Comparison of ENCODE assay signal across 8 cellular contexts in genomic region chr1:175600721-175601440, GRCh38.
A peak's percentile ranks its signal among the peaks of the same experiment; 100 is the strongest.
DNase-seq lines count a peak whose midpoint lies in the region; ATAC-seq, FAIRE-seq and TF ChIP-seq lines count a peak whose summit lies in the region.

No MANE protein-coding gene starts in this region.

- H3K4me3 ChIP-seq in GM12878 (peak overlapping the region; percentile 35; the same call in 1 of the 2 replicates), uterus (no peak overlapping the region)

- H3K9me3 ChIP-seq in GM12878 (replicated peaks; ENCODE audit: control insufficient read depth, insufficient read depth, low read length) (no peaks in the 10 kb centered on the region), uterus (no peaks in the 10 kb centered on the region)

- H3K9me3 Mint-ChIP-seq in type B pancreatic cell = no peaks in the 10 kb centered on the region

- no peak overlapping the region for H2AFZ ChIP-seq in GM12878 (ENCODE audit: control insufficient read depth, low read depth, low read length)

- ATAC-seq in GM18867 (IDR thresholded peaks at IDR 0.05; ENCODE audit: unreplicated experiment) = peak; percentile 85
- ATAC-seq in GM21825 (IDR thresholded peaks at IDR 0.05; ENCODE audit: unreplicated experiment) = peak; percentile 83
- peak; percentile 80 for ATAC-seq in HG03521 (IDR thresholded peaks at IDR 0.05; ENCODE audit: unreplicated experiment)
- ATAC-seq in GM12878 = peak; percentile 85

- H3K4me1 ChIP-seq in GM12878 (ENCODE audit: control insufficient read depth, insufficient read depth, low read length) = peaks cover 42% of the 10 kb centered on the region
- H3K4me1 ChIP-seq in uterus = no peaks in the 10 kb centered on the region

- peaks cover 73% of the 10 kb centered on the region for H3K27me3 Mint-ChIP-seq in type B pancreatic cell

- RAD21 ChIA-PET in GM12878 (lab: Charles Lee; ENCODE audit: unreplicated experiment) = no interaction called here

- no peak for TF ChIP-seq POLR2A in GM12878 (IDR thresholded peaks at IDR 0.05; ENCODE audit: low read depth, low read length)
- TF ChIP-seq POLR2A in uterus (IDR thresholded peaks at IDR 0.05) = no peak

- H3K36me3 ChIP-seq in GM12878 (ENCODE audit: control insufficient read depth in 2 of 2, insufficient read depth in 2 of 2, low read length in 1 of 2) = no peaks in the 10 kb centered on the region
- no peaks in the 10 kb centered on the region for H3K36me3 ChIP-seq in uterus

- FAIRE-seq in GM12878 (lab: Jason Lieb, UNC) = peak; percentile 83

- H3K27me3 ChIP-seq in GM12878 (replicated peaks in 1 of 2; ENCODE audit: control insufficient read depth in 2 of 2, insufficient read depth in 2 of 2, low read length in 1 of 2) = no peaks in the 10 kb centered on the region
- peaks cover 0 to 7% of the 10 kb centered on the region in 2 donors for H3K27me3 ChIP-seq in uterus

- peak; percentile 45 for DNase-seq in GM12878 (ENCODE audit: low read depth, low spot score)
- DNase-seq in AG20443 (ENCODE audit: low spot score) = no peak
- DNase-seq in GOT3 (lab: John Stamatoyannopoulos, UW) = no peak
- DNase-seq in uterus = no peak
- no peak for DNase-seq in type B pancreatic cell (ENCODE audit: extremely low spot score, unreplicated experiment)

- no peak for TF ChIP-seq EP300 in GM12878 (IDR thresholded peaks at IDR 0.05; ENCODE audit: borderline replicate concordance in 1 of 2, control insufficient read depth in 1 of 2, low read depth in 2 of 2, low read length in 2 of 2)

- no peak overlapping the region for H3K27ac Mint-ChIP-seq in type B pancreatic cell

- H3K9ac ChIP-seq in GM12878 (ENCODE audit: control insufficient read depth, insufficient read depth, low read length) = no peak overlapping the region

- WGBS in GM12878 (ENCODE audit: insufficient coverage, insufficient replicate concordance, low lambda C conversion rate, missing lambda C conversion rate) = under 1% methylated on average over 9 of the region's 9 CpGs

- H3K79me2 ChIP-seq in GM12878 (ENCODE audit: control insufficient read depth, insufficient read depth, low read length) = no peaks in the 10 kb centered on the region

- in situ Hi-C loops in GM12878 (cut with MboI) = no loop called here

- POLR2A ChIA-PET in GM12878 (lab: Charles Lee) = no interaction called here

- H3K4me2 ChIP-seq in GM12878 (ENCODE audit: control insufficient read depth, insufficient read depth) = peak overlapping the region; percentile 92; the same call in 1 of the 2 replicates

- H3K27ac ChIP-seq in GM12878 (ENCODE audit: control insufficient read depth, insufficient read depth) (no peak overlapping the region), uterus (no peak overlapping the region)

- TF ChIP-seq CTCF in GM12878 (IDR thresholded peaks at IDR 0.05 in 2 of 3, conservative IDR thresholded peaks at IDR 0.05 in 1 of 3; ENCODE audit: control insufficient read depth in 2 of 3, extremely low read depth in 1 of 3, insufficient read depth in 1 of 3, low read depth in 3 of 3, low read length in 3 of 3) (no peak), uterus (IDR thresholded peaks at IDR 0.05) (no peak), type B pancreatic cell (conservative IDR thresholded peaks at IDR 0.05) (no peak)

- H4K20me1 ChIP-seq in GM12878 (ENCODE audit: control insufficient read depth, insufficient read depth) = no peaks in the 10 kb centered on the region

- no TSS peak for BruUV-seq in GM12878 (replicated peaks; lab: Mats Ljungman, UMichigan)

- CTCF ChIA-PET in GM12878 (lab: Yijun Ruan, JAX) = no interaction called here

- no peak overlapping the region for H3K4me3 Mint-ChIP-seq in type B pancreatic cell

- intact Hi-C loops in GM12878 (cut with micrococcal nuclease; ENCODE audit: unreplicated experiment) (no loop called here), uterus (cut with DNase I; ENCODE audit: low total_unique reads) (no loop called here)

- no peak for TF ChIP-seq RAD21 in GM12878 (IDR thresholded peaks at IDR 0.05; ENCODE audit: insufficient read depth, low read depth, low read length)

- H3K36me3 Mint-ChIP-seq in type B pancreatic cell = no peaks in the 10 kb centered on the region

- no peaks in the 10 kb centered on the region for H3K4me1 Mint-ChIP-seq in type B pancreatic cell (ENCODE audit: unreplicated experiment)

- SMC1A ChIA-PET in GM12878 (lab: Charles Lee; ENCODE audit: uncharacterized antibody, unreplicated experiment) = interaction anchor here (0.7 to 1.2 kb wide), 2 partner anchors 42 to 119 kb away, joined by 3 to 4 read pairs; no protein-coding TSS in a partner anchor

TF ChIP-seq in GM12878, 131 proteins besides CTCF, POLR2A, EP300 and RAD21 (continues in another document):
- TF ChIP-seq EED (IDR thresholded peaks at IDR 0.05; ENCODE audit: low read depth) = peak; percentile 42; the same call in 1 of the 2 replicates
- 0 out of 2 replicates have a peak, but pooled peaks have one; percentile 44 for TF ChIP-seq FOXM1 (IDR thresholded peaks at IDR 0.05; ENCODE audit: low read depth, low read length)
- TF ChIP-seq CEBPB (IDR thresholded peaks at IDR 0.05; ENCODE audit: borderline replicate concordance in 1 of 2, low read depth in 2 of 2, low read length in 2 of 2) = no peak; a peak in 1 of 4 replicates
- TF ChIP-seq RUNX3 (IDR thresholded peaks at IDR 0.05; ENCODE audit: low read length) = peak; percentile 81
- peak; percentile 39; the same call in 1 of the 2 replicates for TF ChIP-seq MTA3 (IDR thresholded peaks at IDR 0.05; ENCODE audit: borderline replicate concordance, low read length)
- TF ChIP-seq EGR1 (IDR thresholded peaks at IDR 0.05; ENCODE audit: borderline replicate concordance in 1 of 2, low read depth in 2 of 2, low read length in 2 of 2) = peak in 1 of 2 experiments; percentile 48; a peak in 1 of 3 replicates
- TF ChIP-seq TCF3 (IDR thresholded peaks at IDR 0.05; ENCODE audit: borderline replicate concordance, insufficient read depth, low read depth, low read length) = no peak
- TF ChIP-seq CBFB (IDR thresholded peaks at IDR 0.05; ENCODE audit: low read depth) = 0 out of 2 replicates have a peak, but pooled peaks have one; percentile 30
- TF ChIP-seq NFIC (IDR thresholded peaks at IDR 0.05; ENCODE audit: low read depth, low read length) = peak; percentile 49; the same call in 1 of the 2 replicates
- TF ChIP-seq POU2F2 (IDR thresholded peaks at IDR 0.05; ENCODE audit: borderline replicate concordance, low read depth, low read length) = peak; percentile 79; the same call in 2 of the 3 replicates
- 0 out of 2 replicates have a peak, but pooled peaks have one; percentile 47 for TF ChIP-seq BCL11A (IDR thresholded peaks at IDR 0.05; ENCODE audit: low read depth, low read length)
- TF ChIP-seq NKRF (conservative IDR thresholded peaks at IDR 0.05) = no peak
- TF ChIP-seq PAX5 (IDR thresholded peaks at IDR 0.05; ENCODE audit: borderline replicate concordance, low read depth, low read length) = peak; percentile 21; the same call in 1 of the 2 replicates
- peak; percentile 43 for TF ChIP-seq SKIL (IDR thresholded peaks at IDR 0.05; ENCODE audit: low read depth, poor library complexity, severe bottlenecking)
- peak in 1 of 2 experiments; percentile 94; a peak in 2 of 4 replicates for TF ChIP-seq ETV6 (conservative IDR thresholded peaks at IDR 0.05 in 1 of 2, IDR thresholded peaks at IDR 0.05 in 1 of 2; ENCODE audit: borderline replicate concordance in 1 of 2, low read depth in 1 of 2)
